13 cellular contexts compared by ENCODE assay signal in the genomic region with DNA sequence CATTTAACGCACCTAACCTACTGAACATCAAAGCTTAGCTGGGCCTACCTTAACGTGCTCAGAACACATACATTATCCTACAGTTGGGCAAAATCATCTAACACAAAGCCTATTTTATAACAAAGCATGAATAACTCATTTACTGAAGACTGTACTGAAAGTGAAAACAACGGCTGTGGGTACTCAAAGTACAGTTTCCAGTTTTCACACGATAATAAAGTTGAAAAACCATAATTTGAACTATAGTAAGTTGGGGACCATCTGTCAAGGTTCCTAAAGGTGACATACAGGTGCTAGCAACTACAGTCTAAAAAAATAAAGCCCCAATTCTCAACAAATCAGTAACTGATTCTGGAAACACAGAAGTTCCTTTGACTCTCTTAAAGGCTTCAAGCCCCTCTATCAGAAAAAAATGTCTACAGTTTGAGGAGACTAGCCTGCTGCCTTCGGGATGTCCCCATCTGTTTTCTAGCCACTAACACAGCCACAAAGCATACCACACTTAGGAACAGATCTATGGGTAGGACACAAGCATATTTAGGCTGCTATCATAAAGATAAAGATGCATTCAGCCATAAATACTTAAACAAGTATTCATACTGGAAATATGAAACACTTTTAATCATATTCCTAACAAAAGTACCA.
DNase-seq lines count a peak whose midpoint lies in the region; ATAC-seq and TF ChIP-seq lines count a peak whose summit lies in the region.
"Had no signal": no experiment of that assay in that cellular context is flagged by ENCODE, and none has a peak within 500 bp of the region (broad histone marks: within the 10 kb centered on the region; RNA-seq: fewer than 3 reads in every experiment).

No MANE protein-coding gene starts in this region.

- no peak for DNase-seq in CD4-positive, alpha-beta T cell
- DNase-seq in OCI-LY7 (ENCODE audit: low spot score): no peak
- DNase-seq in mesothelial cell of epicardium (ENCODE audit: low spot score in 2 of 2, unreplicated experiment in 2 of 2): no peak
- no peak for DNase-seq in mesenchymal stem cell
- no peak for DNase-seq in omental fat pad (ENCODE audit: low spot score)
- no peak for DNase-seq in central memory CD4-positive, alpha-beta T cell
- DNase-seq: hippocampal formation, KBM-7, NCI-H1930, stomach had no signal

- whole genome bisulfite sequencing in mesenchymal stem cell: 100% methylated on average over 5 of the region's 5 CpGs

- H3K14ac ChIP-seq in mesenchymal stem cell (ENCODE audit: low read length in 2 of 2): no peak overlapping the region

- peaks cover 46% of the 10 kb centered on the region for H4K20me1 ChIP-seq in OCI-LY7 (ENCODE audit: insufficient read depth, low read length)

- peaks cover 91% of the 10 kb centered on the region for H3K4me1 Mint-ChIP-seq in CD4-positive, alpha-beta T cell (ENCODE audit: low read depth)
- peaks cover 41% of the 10 kb centered on the region for H3K4me1 Mint-ChIP-seq in mesothelial cell of epicardium

- H3K9me3 Mint-ChIP-seq in CD4-positive, alpha-beta T cell: no peaks in the 10 kb centered on the region
- H3K9me3 Mint-ChIP-seq in mesothelial cell of epicardium: peaks cover 5% of the 10 kb centered on the region

- peaks cover 11% of the 10 kb centered on the region; the same call in 1 of the 2 replicates for H3K36me3 ChIP-seq in OCI-LY7 (ENCODE audit: insufficient read depth, low read length)
- peaks cover 0 to 6% of the 10 kb centered on the region in 2 experiments for H3K36me3 ChIP-seq in mesenchymal stem cell (ENCODE audit: control insufficient read depth in 1 of 2, insufficient read depth in 2 of 2, low read depth in 1 of 2, low read length in 2 of 2)

- no peak overlapping the region for H2BK15ac ChIP-seq in mesenchymal stem cell (ENCODE audit: low read depth, poor library complexity, severe bottlenecking)

- no peaks in the 10 kb centered on the region for H3K9me2 ChIP-seq in OCI-LY7 (ENCODE audit: insufficient read depth, low read length)

- H3K4me3 Mint-ChIP-seq in CD4-positive, alpha-beta T cell: peak overlapping the region; percentile 26
- H3K4me3 Mint-ChIP-seq in mesothelial cell of epicardium: no peak overlapping the region

- no peak overlapping the region for H4K8ac ChIP-seq in mesenchymal stem cell (ENCODE audit: low read length)

- H3K27me3 ChIP-seq in CD4-positive, alpha-beta T cell (ENCODE audit: control insufficient read depth, insufficient read depth, low read length): no peaks in the 10 kb centered on the region
- no peaks in the 10 kb centered on the region for H3K27me3 ChIP-seq in mesenchymal stem cell (ENCODE audit: control insufficient read depth in 1 of 2, insufficient read depth in 1 of 2, low read length in 2 of 2)
- H3K27me3 ChIP-seq: stomach had no signal

- H3K79me1 ChIP-seq in mesenchymal stem cell (replicated peaks; ENCODE audit: low read length, poor library complexity, severe bottlenecking): peaks cover 6% of the 10 kb centered on the region

- H2BK12ac ChIP-seq in mesenchymal stem cell (ENCODE audit: low read length in 2 of 2): no peak overlapping the region

- no peak overlapping the region for H3K27ac ChIP-seq in CD4-positive, alpha-beta T cell (ENCODE audit: low read depth, low read length)
- H3K27ac ChIP-seq in OCI-LY7 (ENCODE audit: low read depth, low read length, poor library complexity, severe bottlenecking) (no peak overlapping the region), mesenchymal stem cell (ENCODE audit: low read length, poor library complexity, severe bottlenecking) (no peak overlapping the region)
- H3K27ac ChIP-seq: stomach had no signal

- intact Hi-C loops in CD4-positive, alpha-beta T cell (cut with DNase I, micrococcal nuclease): loop anchor here (2.0 to 10.0 kb wide), 3 partner anchors 15 to 57 kb away; no protein-coding TSS in a partner anchor
- intact Hi-C loops in OCI-LY7 (cut with micrococcal nuclease; ENCODE audit: unreplicated experiment): no loop called here

- H3K79me2 ChIP-seq in OCI-LY7 (ENCODE audit: insufficient read depth, low read depth, low read length): peaks cover 97% of the 10 kb centered on the region

- H3K18ac ChIP-seq in mesenchymal stem cell (ENCODE audit: low read depth in 1 of 2, low read length in 2 of 2): no peak overlapping the region

- H2AFZ ChIP-seq in OCI-LY7 (ENCODE audit: low read length) (no peak overlapping the region), mesenchymal stem cell (ENCODE audit: low read depth, low read length) (no peak overlapping the region)

- no peak overlapping the region for H4K91ac ChIP-seq in mesenchymal stem cell (ENCODE audit: low read length)

- H2BK5ac ChIP-seq in mesenchymal stem cell (ENCODE audit: low read depth, low read length, poor library complexity, severe bottlenecking): no peak overlapping the region

- H2BK120ac ChIP-seq in mesenchymal stem cell (ENCODE audit: low read depth, low read length): no peak overlapping the region

- H3K23ac ChIP-seq in mesenchymal stem cell (ENCODE audit: low read length in 2 of 2): no peak overlapping the region

- H3K27me3 Mint-ChIP-seq in CD4-positive, alpha-beta T cell: no peaks in the 10 kb centered on the region
- H3K27me3 Mint-ChIP-seq in mesothelial cell of epicardium (ENCODE audit: low read depth): no peaks in the 10 kb centered on the region

- H3K27ac Mint-ChIP-seq in CD4-positive, alpha-beta T cell: peak overlapping the region; percentile 78
- peak overlapping the region; percentile 52 for H3K27ac Mint-ChIP-seq in mesothelial cell of epicardium

- peaks cover 22% of the 10 kb centered on the region for H3K4me1 ChIP-seq in OCI-LY7 (ENCODE audit: insufficient read depth, low read length, poor library complexity, severe bottlenecking)
- H3K4me1 ChIP-seq in mesenchymal stem cell (ENCODE audit: control insufficient read depth, insufficient read depth, low read depth, low read length): no peaks in the 10 kb centered on the region

- no TSS peak for BruUV-seq in OCI-LY7 (replicated peaks; lab: Mats Ljungman, UMichigan)

- no peak overlapping the region for H2AK5ac ChIP-seq in mesenchymal stem cell (ENCODE audit: low read length, severe bottlenecking)

- CTCF ChIA-PET in CD4-positive, alpha-beta T cell (lab: Charles Lee): interaction anchor here (0.6 to 2.8 kb wide), 4 partner anchors 16 to 72 kb away, joined by 5 to 15 read pairs (median 6); partner anchors contain the start of gene KANSL1
- CTCF ChIA-PET in OCI-LY7 (lab: Charles Lee; ENCODE audit: unreplicated experiment): no interaction called here

- no peak overlapping the region for H3K9ac ChIP-seq in mesenchymal stem cell (ENCODE audit: low read length)

- H3K4me3 ChIP-seq in OCI-LY7 (ENCODE audit: low read depth, low read length, poor library complexity, severe bottlenecking) (no peak overlapping the region), mesenchymal stem cell (ENCODE audit: insufficient read depth in 1 of 2, low read depth in 1 of 2, low read length in 2 of 2) (no peak overlapping the region)
- H3K4me3 ChIP-seq: lung, stomach had no signal

- no peak overlapping the region for H3K4ac ChIP-seq in mesenchymal stem cell (ENCODE audit: low read depth in 1 of 2, low read length in 2 of 2)

- POLR2A ChIA-PET in CD4-positive, alpha-beta T cell (lab: Charles Lee): no interaction called here
- POLR2A ChIA-PET in OCI-LY7 (lab: Charles Lee): no interaction called here

- H3K9me3 ChIP-seq in CD4-positive, alpha-beta T cell (ENCODE audit: control insufficient read depth, low read length): no peaks in the 10 kb centered on the region
- H3K9me3 ChIP-seq in OCI-LY7 (ENCODE audit: low read length) (no peaks in the 10 kb centered on the region), mesenchymal stem cell (ENCODE audit: control insufficient read depth, low read length) (no peaks in the 10 kb centered on the region)
- H3K9me3 ChIP-seq: stomach had no signal

- TF ChIP-seq CTCF in CD4-positive, alpha-beta T cell (IDR thresholded peaks at IDR 0.05): no peak
- TF ChIP-seq CTCF in OCI-LY7 (conservative IDR thresholded peaks at IDR 0.05; ENCODE audit: low read length) (no peak), mesothelial cell of epicardium (IDR thresholded peaks at IDR 0.05; ENCODE audit: unreplicated experiment) (no peak), omental fat pad (IDR thresholded peaks at IDR 0.05) (no peak)

- H3K4me2 ChIP-seq in OCI-LY7 (ENCODE audit: low read length) (0 out of 2 replicates have a peak overlapping the region, but pooled peaks have one; percentile 5), mesenchymal stem cell (ENCODE audit: low read length, poor library complexity, severe bottlenecking) (no peak overlapping the region)

- H3K36me3 Mint-ChIP-seq in CD4-positive, alpha-beta T cell (ENCODE audit: low read depth): peaks cover 25% of the 10 kb centered on the region
- peaks cover 4% of the 10 kb centered on the region for H3K36me3 Mint-ChIP-seq in mesothelial cell of epicardium

- ATAC-seq in CD4-positive, alpha-beta T cell (ENCODE audit: poor library complexity): peak; percentile 27
- ATAC-seq in GM18502 (IDR thresholded peaks at IDR 0.05; ENCODE audit: poor library complexity, unreplicated experiment) (peak; percentile 49), GM18873 (IDR thresholded peaks at IDR 0.05; ENCODE audit: low FRiP score, unreplicated experiment) (no peak), omental fat pad (ENCODE audit: low FRiP score) (no peak)

Comparison
In these comparisons a context has a peak if more than half of its experiments do, and no peak if none do; other contexts are left out.
1. ATAC-seq: peak in CD4-positive, alpha-beta T cell (single experiment) and GM18502 (single experiment); none in GM18873 (single experiment) and omental fat pad (single experiment).